Comparison of ENCODE assay signal across 29 cellular contexts in the genomic region with DNA sequence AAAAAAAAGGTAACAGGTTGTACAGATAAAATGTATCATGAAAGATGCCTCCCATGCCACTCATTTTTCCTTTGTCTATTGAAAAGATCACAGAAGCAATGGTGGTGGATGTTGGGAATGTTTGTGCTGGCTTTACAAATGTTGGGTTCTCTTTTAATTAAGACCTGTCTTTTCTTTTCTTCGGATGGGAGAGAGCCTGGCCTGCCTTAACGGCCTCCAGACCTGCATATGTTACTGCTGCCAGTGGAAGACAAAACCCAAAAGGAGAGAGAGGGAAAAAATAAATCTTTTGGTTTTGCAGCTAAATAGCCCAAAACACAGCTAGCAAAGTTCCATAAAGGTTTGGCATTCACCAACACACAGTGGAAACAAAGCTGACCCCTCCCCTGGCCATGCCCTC.
"Had no signal": no experiment of that assay in that cellular context is flagged by ENCODE, and none has a peak within 500 bp of the region (broad histone marks: within the 10 kb centered on the region; RNA-seq: fewer than 3 reads in every experiment).

No MANE protein-coding gene starts in this region.

- H3K4me2 ChIP-seq: SK-N-SH had no signal

- H3K27me3 ChIP-seq: brain microvascular endothelial cell, MG63, Peyer's patch, SJCRH30 had no signal

- H3K4me3 ChIP-seq: MG63, Peyer's patch, SJCRH30 had no signal

- H3K9ac ChIP-seq: SK-N-SH had no signal

- H3K36me3 Mint-ChIP-seq: activated CD4-positive, alpha-beta memory T cell treated with anti-CD3 and anti-CD28 coated beads for 36 hours; activated naive CD8-positive, alpha-beta T cell had no signal

- H3K4me3 Mint-ChIP-seq: activated CD4-positive, alpha-beta memory T cell treated with anti-CD3 and anti-CD28 coated beads for 36 hours; activated CD4-positive, alpha-beta T cell treated with anti-CD3 and anti-CD28 coated beads, Interleukin-2, amount 10 ng/mL, durations not matched to agents 7 days and 5 days; activated naive CD4-positive, alpha-beta T cell treated with anti-CD3 and anti-CD28 coated beads for 36 hours; activated naive CD8-positive, alpha-beta T cell; activated T-helper 17 cell treated with anti-CD3 and anti-CD28 coated beads, Interleukin-2, amount 50 U/mL, for 72 hours had no signal

- H3K36me3 ChIP-seq: brain microvascular endothelial cell, MG63, Peyer's patch, SJCRH30 had no signal

- H3K9me3 Mint-ChIP-seq: activated CD4-positive, alpha-beta memory T cell treated with anti-CD3 and anti-CD28 coated beads for 36 hours; activated CD4-positive, alpha-beta T cell treated with anti-CD3 and anti-CD28 coated beads, Interleukin-2, amount 10 ng/mL, durations not matched to agents 7 days and 5 days; activated naive CD4-positive, alpha-beta T cell treated with anti-CD3 and anti-CD28 coated beads for 36 hours; activated T-helper 17 cell treated with anti-CD3 and anti-CD28 coated beads, Interleukin-2, amount 50 U/mL, for 72 hours had no signal

- H3K27me3 Mint-ChIP-seq: activated CD4-positive, alpha-beta memory T cell treated with anti-CD3 and anti-CD28 coated beads for 36 hours; activated CD4-positive, alpha-beta T cell treated with anti-CD3 and anti-CD28 coated beads, Interleukin-2, amount 10 ng/mL, durations not matched to agents 7 days and 5 days; activated naive CD8-positive, alpha-beta T cell had no signal

- H3K27ac ChIP-seq: brain microvascular endothelial cell, Peyer's patch, RWPE1, SJCRH30, VCaP had no signal

- H3K4me1 ChIP-seq: Peyer's patch had no signal

- DNase-seq: activated CD4-positive, alpha-beta memory T cell treated with anti-CD3 and anti-CD28 coated beads for 36 hours; activated CD4-positive, alpha-beta T cell treated with anti-CD3 and anti-CD28 coated beads, Interleukin-2, amount 10 ng/mL, durations not matched to agents 7 days and 5 days; activated CD4-positive, CD25-positive, alpha-beta regulatory T cell; activated gamma-delta T cell; activated naive CD4-positive, alpha-beta T cell treated with anti-CD3 and anti-CD28 coated beads for 36 hours; activated T-cell treated with anti-CD3 and anti-CD28 coated beads for 4 hours; activated T-cell treated with anti-CD3 and anti-CD28 coated beads, Interleukin-2, amount 50 U/mL, for 48 hours; amygdala; brain microvascular endothelial cell; caudate nucleus; MG63; MV-4-11; NCI-H1092 treated with DMSO at 0.1 percent for 48 hours; NCI-H1417 treated with DMSO at 0.1 percent for 48 hours; NCI-H1694; NCI-H2029; NCI-H2107; NCI-H510A treated with DMSO at 0.1 percent for 48 hours; NCI-H69; NK-92 treated with Interleukin-12 subunit alpha and Interleukin-12 subunit beta, amount 100 ng/mL, for 24 hours; Peyer's patch; Right ventricle myocardium superior; SJCRH30; SK-N-SH; T-helper 1 cell had no signal

- H3K27ac Mint-ChIP-seq: activated CD4-positive, alpha-beta memory T cell treated with anti-CD3 and anti-CD28 coated beads for 36 hours; activated CD4-positive, alpha-beta T cell treated with anti-CD3 and anti-CD28 coated beads, Interleukin-2, amount 10 ng/mL, durations not matched to agents 7 days and 5 days; activated naive CD4-positive, alpha-beta T cell treated with anti-CD3 and anti-CD28 coated beads for 36 hours; activated naive CD8-positive, alpha-beta T cell; activated T-helper 17 cell treated with anti-CD3 and anti-CD28 coated beads, Interleukin-2, amount 50 U/mL, for 72 hours had no signal

- H3K4me1 Mint-ChIP-seq: activated T-helper 17 cell treated with anti-CD3 and anti-CD28 coated beads, Interleukin-2, amount 50 U/mL, for 72 hours had no signal

- H3K9me3 ChIP-seq: MG63, Peyer's patch, SJCRH30, SK-N-SH had no signal
